In genomic region chr6:52881996-52882841, GRCh38 we compare ENCODE assay signal across 8 cellular contexts.
DNase-seq lines count a peak whose midpoint lies in the region; ATAC-seq lines count a peak whose summit lies in the region.

No MANE protein-coding gene starts in this region.

- peak; percentile 89 for DNase-seq in COLO829 (ENCODE audit: low spot score)
- DNase-seq in NCI-H82 (lab: John Stamatoyannopoulos, UW) = peak; percentile 89
- DNase-seq in activated CD8-positive, alpha-beta memory T cell treated with anti-CD3 and anti-CD28 coated beads for 1 hour (ENCODE audit: extremely low read depth in 1 of 2, low read depth in 1 of 2) = peak; percentile 9 to 33
- peak; percentile 18 for DNase-seq in middle frontal gyrus (ENCODE audit: extremely low spot score, low spot score)
- DNase-seq in stimulated activated CD8-positive, alpha-beta memory T cell treated with anti-CD3 and anti-CD28 coated beads, Interleukin-4, amount 100 ng/mL, for 1 hour (ENCODE audit: low read depth in 2 of 2, low spot score in 1 of 2) = peak; percentile 23 to 33

- no peaks in the 10 kb centered on the region for H3K4me1 ChIP-seq in endocrine pancreas (ENCODE audit: control insufficient read depth, insufficient read depth, low read length)

- no peaks in the 10 kb centered on the region for H3K9me3 ChIP-seq in endocrine pancreas (ENCODE audit: control insufficient read depth, low read length)

- H3K9ac ChIP-seq in endocrine pancreas (ENCODE audit: control insufficient read depth, insufficient read depth, low read length) = peak overlapping the region; percentile 62

- H3K4me3 ChIP-seq in endocrine pancreas (ENCODE audit: control insufficient read depth, insufficient read depth, low read length) = peak overlapping the region; percentile 77

- no peaks in the 10 kb centered on the region for H3K27me3 ChIP-seq in endocrine pancreas (ENCODE audit: control insufficient read depth, insufficient read depth, low read length)

- ATAC-seq in GM19463 (IDR thresholded peaks at IDR 0.05; ENCODE audit: unreplicated experiment) (peak; percentile 99), HG03575 (IDR thresholded peaks at IDR 0.05; ENCODE audit: extremely low read depth, insufficient number of reproducible peaks, low FRiP score, unreplicated experiment) (peak; percentile 93)

- no peaks in the 10 kb centered on the region for H3K36me3 ChIP-seq in endocrine pancreas (ENCODE audit: control insufficient read depth, insufficient read depth, low read length)

Comparison
In these comparisons a context has a peak if more than half of its experiments do, and no peak if none do; other contexts are left out.
1. Peak in every context shown above with its lines: DNase-seq, ATAC-seq and H3K4me3 ChIP-seq.
2. DNase-seq: peak in every context shown above with its lines; median percentile 89 in COLO829; 89 in NCI-H82; 28 in stimulated activated CD8-positive, alpha-beta memory T cell treated with anti-CD3 and anti-CD28 coated beads, Interleukin-4, amount 100 ng/mL, for 1 hour; 21 in activated CD8-positive, alpha-beta memory T cell treated with anti-CD3 and anti-CD28 coated beads for 1 hour; 18 in middle frontal gyrus.